In genomic region chrX:19709812-19710518, GRCh38 we compare ENCODE assay signal across 13 cellular contexts.
DNase-seq lines count a peak whose midpoint lies in the region; ATAC-seq and TF ChIP-seq lines count a peak whose summit lies in the region.
"Had no signal": no experiment of that assay in that cellular context is flagged by ENCODE, and none has a peak within 500 bp of the region (broad histone marks: within the 10 kb centered on the region; RNA-seq: fewer than 3 reads in every experiment).

No MANE protein-coding gene starts in this region.

- H3K9me3 Mint-ChIP-seq in stimulated activated naive CD8-positive, alpha-beta T cell treated with anti-CD3 and anti-CD28 coated beads, Interleukin-15, amount 100 ng/mL, for 72 hours = no peaks in the 10 kb centered on the region

- intact Hi-C loops in ovary (cut with DNase I) = no loop called here

- H3K27ac Mint-ChIP-seq in stimulated activated naive CD8-positive, alpha-beta T cell treated with anti-CD3 and anti-CD28 coated beads, Interleukin-15, amount 100 ng/mL, for 72 hours = peak overlapping the region; percentile 7 to 83

- TF ChIP-seq EP300 in ovary (IDR thresholded peaks at IDR 0.05) = no peak

- in situ Hi-C loops in G401 (cut with HindIII; ENCODE audit: low sequenced_read_pairs) = no loop called here

- no peak for ATAC-seq in stimulated activated naive CD8-positive, alpha-beta T cell treated with anti-CD3 and anti-CD28 coated beads, Interleukin-15, amount 100 ng/mL, for 72 hours
- no peak for ATAC-seq in stimulated activated naive CD8-positive, alpha-beta T cell treated with anti-CD3 and anti-CD28 coated beads, Interleukin-15, Interleukin-2, amounts not matched to agents 100 U/mL and 50 U/mL, for 24 hours
- no peak for ATAC-seq in HG03571 (IDR thresholded peaks at IDR 0.05; ENCODE audit: unreplicated experiment)
- ATAC-seq: left colon had no signal

- TF ChIP-seq CTCF in ovary (IDR thresholded peaks at IDR 0.05) = no peak

- H3K4me3 Mint-ChIP-seq in stimulated activated naive CD8-positive, alpha-beta T cell treated with anti-CD3 and anti-CD28 coated beads, Interleukin-15, amount 100 ng/mL, for 72 hours = no peak overlapping the region

- H3K4me1 ChIP-seq in ovary (ENCODE audit: insufficient read depth) = no peaks in the 10 kb centered on the region

- H3K27me3 Mint-ChIP-seq in stimulated activated naive CD8-positive, alpha-beta T cell treated with anti-CD3 and anti-CD28 coated beads, Interleukin-15, amount 100 ng/mL, for 72 hours = no peaks in the 10 kb centered on the region

- no peak overlapping the region for H3K4me3 ChIP-seq in ovary
- H3K4me3 ChIP-seq: skin epidermis had no signal

- no peaks in the 10 kb centered on the region for H3K36me3 ChIP-seq in ovary

- no peaks in the 10 kb centered on the region for H3K9me3 ChIP-seq in ovary

- H3K27me3 ChIP-seq in ovary = no peaks in the 10 kb centered on the region

- no peak overlapping the region for H3K27ac ChIP-seq in ovary
- H3K27ac ChIP-seq: skin epidermis had no signal

- no peak for TF ChIP-seq POLR2A in ovary (IDR thresholded peaks at IDR 0.05)

- H3K4me1 Mint-ChIP-seq in stimulated activated naive CD8-positive, alpha-beta T cell treated with anti-CD3 and anti-CD28 coated beads, Interleukin-15, amount 100 ng/mL, for 72 hours = peaks cover 67% of the 10 kb centered on the region

- WGBS in ovary, 3 donors = 88 to 91% (median 91%) methylated on average over 9 of the region's 9 CpGs

- no peak for DNase-seq in stimulated activated naive CD8-positive, alpha-beta T cell treated with anti-CD3 and anti-CD28 coated beads, Interleukin-15, amount 100 ng/mL, for 72 hours
- no peak for DNase-seq in stimulated activated naive CD8-positive, alpha-beta T cell treated with anti-CD3 and anti-CD28 coated beads, Interleukin-15, Interleukin-2, amounts not matched to agents 100 U/mL and 50 U/mL, for 24 hours
- DNase-seq in SW480 (ENCODE audit: low spot score) = peak; percentile 92
- peak; percentile 81 for DNase-seq in fibroblast of the conjunctiva (ENCODE audit: low read depth)
- DNase-seq in G401 (ENCODE audit: low spot score) = no peak
- DNase-seq in NCI-H2227 (lab: John Stamatoyannopoulos, UW; ENCODE audit: unreplicated experiment) = no peak
- DNase-seq in ovary = no peak
- DNase-seq: C1 segment of cervical spinal cord; left colon; SHP77; stimulated activated naive CD4-positive, alpha-beta T cell had no signal

Comparison
In these comparisons a context has a peak if more than half of its experiments do, and no peak if none do; other contexts are left out.
1. DNase-seq: peak in SW480 (single experiment) and fibroblast of the conjunctiva (single experiment); none in stimulated activated naive CD8-positive, alpha-beta T cell treated with anti-CD3 and anti-CD28 coated beads, Interleukin-15, amount 100 ng/mL, for 72 hours (0 of 2), stimulated activated naive CD8-positive, alpha-beta T cell treated with anti-CD3 and anti-CD28 coated beads, Interleukin-15, Interleukin-2, amounts not matched to agents 100 U/mL and 50 U/mL, for 24 hours (single experiment), G401 (single experiment), NCI-H2227 (single experiment) and ovary (0 of 5).